ENCODE assay signal across 1 cellular context in the genomic region with DNA sequence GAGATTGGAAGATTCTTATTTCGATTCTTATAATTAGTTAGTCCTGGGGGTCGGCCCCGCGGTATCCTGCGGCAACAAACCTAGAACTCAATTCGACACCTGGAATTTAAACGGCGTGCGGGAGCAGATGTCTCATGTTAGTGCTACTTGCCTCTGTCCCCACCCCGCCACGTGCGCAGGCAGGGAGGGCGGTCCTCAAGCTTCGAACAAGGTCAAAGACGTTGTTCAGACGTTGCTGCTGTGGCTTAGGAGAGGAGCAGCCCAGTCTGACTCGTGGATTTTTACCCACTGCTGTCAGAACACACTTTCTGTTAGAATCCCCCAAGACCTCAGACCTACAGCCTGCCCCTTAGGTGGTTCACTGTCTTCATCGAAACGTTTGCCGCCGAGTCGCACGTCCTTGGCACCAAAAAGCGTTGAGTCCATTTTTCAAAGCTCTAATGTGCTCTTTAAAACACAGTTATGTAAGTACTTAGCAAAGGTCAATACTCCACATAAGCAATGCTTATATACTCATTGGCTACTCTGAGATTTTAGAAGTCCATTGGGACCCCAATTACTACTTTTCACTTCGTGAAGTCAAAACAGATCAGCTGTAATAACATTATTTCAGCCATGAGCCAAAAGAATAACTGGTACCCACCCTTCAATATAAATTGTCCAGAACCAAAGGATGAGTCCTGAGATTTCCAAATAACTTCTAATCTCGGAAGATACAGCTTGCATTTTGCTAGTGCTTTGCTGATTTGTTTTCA.
A peak's percentile ranks its signal among the peaks of the same experiment; 100 is the strongest.
TF ChIP-seq lines count a peak whose summit lies in the region.

No MANE protein-coding gene starts in this region.

TF ChIP-seq in K562, 482 proteins besides CTCF, POLR2A, EP300 and RAD21 (continued from another document and continues in another):
- TF ChIP-seq, protein P1, sequence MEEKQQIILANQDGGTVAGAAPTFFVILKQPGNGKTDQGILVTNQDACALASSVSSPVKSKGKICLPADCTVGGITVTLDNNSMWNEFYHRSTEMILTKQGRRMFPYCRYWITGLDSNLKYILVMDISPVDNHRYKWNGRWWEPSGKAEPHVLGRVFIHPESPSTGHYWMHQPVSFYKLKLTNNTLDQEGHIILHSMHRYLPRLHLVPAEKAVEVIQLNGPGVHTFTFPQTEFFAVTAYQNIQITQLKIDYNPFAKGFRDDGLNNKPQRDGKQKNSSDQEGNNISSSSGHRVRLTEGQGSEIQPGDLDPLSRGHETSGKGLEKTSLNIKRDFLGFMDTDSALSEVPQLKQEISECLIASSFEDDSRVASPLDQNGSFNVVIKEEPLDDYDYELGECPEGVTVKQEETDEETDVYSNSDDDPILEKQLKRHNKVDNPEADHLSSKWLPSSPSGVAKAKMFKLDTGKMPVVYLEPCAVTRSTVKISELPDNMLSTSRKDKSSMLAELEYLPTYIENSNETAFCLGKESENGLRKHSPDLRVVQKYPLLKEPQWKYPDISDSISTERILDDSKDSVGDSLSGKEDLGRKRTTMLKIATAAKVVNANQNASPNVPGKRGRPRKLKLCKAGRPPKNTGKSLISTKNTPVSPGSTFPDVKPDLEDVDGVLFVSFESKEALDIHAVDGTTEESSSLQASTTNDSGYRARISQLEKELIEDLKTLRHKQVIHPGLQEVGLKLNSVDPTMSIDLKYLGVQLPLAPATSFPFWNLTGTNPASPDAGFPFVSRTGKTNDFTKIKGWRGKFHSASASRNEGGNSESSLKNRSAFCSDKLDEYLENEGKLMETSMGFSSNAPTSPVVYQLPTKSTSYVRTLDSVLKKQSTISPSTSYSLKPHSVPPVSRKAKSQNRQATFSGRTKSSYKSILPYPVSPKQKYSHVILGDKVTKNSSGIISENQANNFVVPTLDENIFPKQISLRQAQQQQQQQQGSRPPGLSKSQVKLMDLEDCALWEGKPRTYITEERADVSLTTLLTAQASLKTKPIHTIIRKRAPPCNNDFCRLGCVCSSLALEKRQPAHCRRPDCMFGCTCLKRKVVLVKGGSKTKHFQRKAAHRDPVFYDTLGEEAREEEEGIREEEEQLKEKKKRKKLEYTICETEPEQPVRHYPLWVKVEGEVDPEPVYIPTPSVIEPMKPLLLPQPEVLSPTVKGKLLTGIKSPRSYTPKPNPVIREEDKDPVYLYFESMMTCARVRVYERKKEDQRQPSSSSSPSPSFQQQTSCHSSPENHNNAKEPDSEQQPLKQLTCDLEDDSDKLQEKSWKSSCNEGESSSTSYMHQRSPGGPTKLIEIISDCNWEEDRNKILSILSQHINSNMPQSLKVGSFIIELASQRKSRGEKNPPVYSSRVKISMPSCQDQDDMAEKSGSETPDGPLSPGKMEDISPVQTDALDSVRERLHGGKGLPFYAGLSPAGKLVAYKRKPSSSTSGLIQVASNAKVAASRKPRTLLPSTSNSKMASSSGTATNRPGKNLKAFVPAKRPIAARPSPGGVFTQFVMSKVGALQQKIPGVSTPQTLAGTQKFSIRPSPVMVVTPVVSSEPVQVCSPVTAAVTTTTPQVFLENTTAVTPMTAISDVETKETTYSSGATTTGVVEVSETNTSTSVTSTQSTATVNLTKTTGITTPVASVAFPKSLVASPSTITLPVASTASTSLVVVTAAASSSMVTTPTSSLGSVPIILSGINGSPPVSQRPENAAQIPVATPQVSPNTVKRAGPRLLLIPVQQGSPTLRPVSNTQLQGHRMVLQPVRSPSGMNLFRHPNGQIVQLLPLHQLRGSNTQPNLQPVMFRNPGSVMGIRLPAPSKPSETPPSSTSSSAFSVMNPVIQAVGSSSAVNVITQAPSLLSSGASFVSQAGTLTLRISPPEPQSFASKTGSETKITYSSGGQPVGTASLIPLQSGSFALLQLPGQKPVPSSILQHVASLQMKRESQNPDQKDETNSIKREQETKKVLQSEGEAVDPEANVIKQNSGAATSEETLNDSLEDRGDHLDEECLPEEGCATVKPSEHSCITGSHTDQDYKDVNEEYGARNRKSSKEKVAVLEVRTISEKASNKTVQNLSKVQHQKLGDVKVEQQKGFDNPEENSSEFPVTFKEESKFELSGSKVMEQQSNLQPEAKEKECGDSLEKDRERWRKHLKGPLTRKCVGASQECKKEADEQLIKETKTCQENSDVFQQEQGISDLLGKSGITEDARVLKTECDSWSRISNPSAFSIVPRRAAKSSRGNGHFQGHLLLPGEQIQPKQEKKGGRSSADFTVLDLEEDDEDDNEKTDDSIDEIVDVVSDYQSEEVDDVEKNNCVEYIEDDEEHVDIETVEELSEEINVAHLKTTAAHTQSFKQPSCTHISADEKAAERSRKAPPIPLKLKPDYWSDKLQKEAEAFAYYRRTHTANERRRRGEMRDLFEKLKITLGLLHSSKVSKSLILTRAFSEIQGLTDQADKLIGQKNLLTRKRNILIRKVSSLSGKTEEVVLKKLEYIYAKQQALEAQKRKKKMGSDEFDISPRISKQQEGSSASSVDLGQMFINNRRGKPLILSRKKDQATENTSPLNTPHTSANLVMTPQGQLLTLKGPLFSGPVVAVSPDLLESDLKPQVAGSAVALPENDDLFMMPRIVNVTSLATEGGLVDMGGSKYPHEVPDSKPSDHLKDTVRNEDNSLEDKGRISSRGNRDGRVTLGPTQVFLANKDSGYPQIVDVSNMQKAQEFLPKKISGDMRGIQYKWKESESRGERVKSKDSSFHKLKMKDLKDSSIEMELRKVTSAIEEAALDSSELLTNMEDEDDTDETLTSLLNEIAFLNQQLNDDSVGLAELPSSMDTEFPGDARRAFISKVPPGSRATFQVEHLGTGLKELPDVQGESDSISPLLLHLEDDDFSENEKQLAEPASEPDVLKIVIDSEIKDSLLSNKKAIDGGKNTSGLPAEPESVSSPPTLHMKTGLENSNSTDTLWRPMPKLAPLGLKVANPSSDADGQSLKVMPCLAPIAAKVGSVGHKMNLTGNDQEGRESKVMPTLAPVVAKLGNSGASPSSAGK (IDR thresholded peaks at IDR 0.05) = peak; percentile 100
- TF ChIP-seq ZNF124 (CRISPR knock-in tag; IDR thresholded peaks at IDR 0.05) = no peak
- peak in 1 of 2 experiments; percentile 4; a peak in 1 of 4 replicates for TF ChIP-seq TBL1XR1 (IDR thresholded peaks at IDR 0.05; ENCODE audit: low read length in 2 of 2)
- TF ChIP-seq, protein P2, sequence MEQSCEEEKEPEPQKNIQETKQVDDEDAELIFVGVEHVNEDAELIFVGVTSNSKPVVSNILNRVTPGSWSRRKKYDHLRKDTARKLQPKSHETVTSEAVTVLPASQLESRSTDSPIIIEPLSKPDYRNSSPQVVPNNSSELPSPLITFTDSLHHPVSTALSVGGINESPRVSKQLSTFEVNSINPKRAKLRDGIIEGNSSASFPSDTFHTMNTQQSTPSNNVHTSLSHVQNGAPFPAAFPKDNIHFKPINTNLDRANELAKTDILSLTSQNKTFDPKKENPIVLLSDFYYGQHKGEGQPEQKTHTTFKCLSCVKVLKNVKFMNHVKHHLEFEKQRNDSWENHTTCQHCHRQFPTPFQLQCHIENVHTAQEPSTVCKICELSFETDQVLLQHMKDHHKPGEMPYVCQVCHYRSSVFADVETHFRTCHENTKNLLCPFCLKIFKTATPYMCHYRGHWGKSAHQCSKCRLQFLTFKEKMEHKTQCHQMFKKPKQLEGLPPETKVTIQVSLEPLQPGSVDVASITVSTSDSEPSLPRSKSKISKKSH (CRISPR knock-in tag; IDR thresholded peaks at IDR 0.05) = no peak
- TF ChIP-seq ZNF311 (CRISPR knock-in tag; IDR thresholded peaks at IDR 0.05) = peak; percentile 75
- no peak for TF ChIP-seq NELFE (IDR thresholded peaks at IDR 0.05; ENCODE audit: insufficient read depth, insufficient read length)
- TF ChIP-seq ZNF24 (IDR thresholded peaks at IDR 0.05) = no peak; the same call in 1 of the 2 replicates
- no peak for TF ChIP-seq ZNF274 (IDR thresholded peaks at IDR 0.05; ENCODE audit: borderline replicate concordance, low read depth, low read length)
- TF ChIP-seq XRCC5 (IDR thresholded peaks at IDR 0.05; ENCODE audit: low read depth, low read length) = no peak
- TF ChIP-seq, protein P3, sequence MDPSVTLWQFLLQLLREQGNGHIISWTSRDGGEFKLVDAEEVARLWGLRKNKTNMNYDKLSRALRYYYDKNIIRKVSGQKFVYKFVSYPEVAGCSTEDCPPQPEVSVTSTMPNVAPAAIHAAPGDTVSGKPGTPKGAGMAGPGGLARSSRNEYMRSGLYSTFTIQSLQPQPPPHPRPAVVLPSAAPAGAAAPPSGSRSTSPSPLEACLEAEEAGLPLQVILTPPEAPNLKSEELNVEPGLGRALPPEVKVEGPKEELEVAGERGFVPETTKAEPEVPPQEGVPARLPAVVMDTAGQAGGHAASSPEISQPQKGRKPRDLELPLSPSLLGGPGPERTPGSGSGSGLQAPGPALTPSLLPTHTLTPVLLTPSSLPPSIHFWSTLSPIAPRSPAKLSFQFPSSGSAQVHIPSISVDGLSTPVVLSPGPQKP (CRISPR knock-in tag; IDR thresholded peaks at IDR 0.05) = no peak
- no peak for TF ChIP-seq ARID2 (IDR thresholded peaks at IDR 0.05)
- TF ChIP-seq CBX8 (IDR thresholded peaks at IDR 0.05; ENCODE audit: borderline replicate concordance, extremely low read depth, low read depth, low read length, poor library complexity, severe bottlenecking) = no peak
- TF ChIP-seq NCOA1 (IDR thresholded peaks at IDR 0.05; ENCODE audit: low read depth) = no peak; the same call in 1 of the 2 replicates
- no peak; the same call in 1 of the 2 replicates for TF ChIP-seq FOXJ3 (CRISPR knock-in tag; IDR thresholded peaks at IDR 0.05)
- TF ChIP-seq, protein P4, sequence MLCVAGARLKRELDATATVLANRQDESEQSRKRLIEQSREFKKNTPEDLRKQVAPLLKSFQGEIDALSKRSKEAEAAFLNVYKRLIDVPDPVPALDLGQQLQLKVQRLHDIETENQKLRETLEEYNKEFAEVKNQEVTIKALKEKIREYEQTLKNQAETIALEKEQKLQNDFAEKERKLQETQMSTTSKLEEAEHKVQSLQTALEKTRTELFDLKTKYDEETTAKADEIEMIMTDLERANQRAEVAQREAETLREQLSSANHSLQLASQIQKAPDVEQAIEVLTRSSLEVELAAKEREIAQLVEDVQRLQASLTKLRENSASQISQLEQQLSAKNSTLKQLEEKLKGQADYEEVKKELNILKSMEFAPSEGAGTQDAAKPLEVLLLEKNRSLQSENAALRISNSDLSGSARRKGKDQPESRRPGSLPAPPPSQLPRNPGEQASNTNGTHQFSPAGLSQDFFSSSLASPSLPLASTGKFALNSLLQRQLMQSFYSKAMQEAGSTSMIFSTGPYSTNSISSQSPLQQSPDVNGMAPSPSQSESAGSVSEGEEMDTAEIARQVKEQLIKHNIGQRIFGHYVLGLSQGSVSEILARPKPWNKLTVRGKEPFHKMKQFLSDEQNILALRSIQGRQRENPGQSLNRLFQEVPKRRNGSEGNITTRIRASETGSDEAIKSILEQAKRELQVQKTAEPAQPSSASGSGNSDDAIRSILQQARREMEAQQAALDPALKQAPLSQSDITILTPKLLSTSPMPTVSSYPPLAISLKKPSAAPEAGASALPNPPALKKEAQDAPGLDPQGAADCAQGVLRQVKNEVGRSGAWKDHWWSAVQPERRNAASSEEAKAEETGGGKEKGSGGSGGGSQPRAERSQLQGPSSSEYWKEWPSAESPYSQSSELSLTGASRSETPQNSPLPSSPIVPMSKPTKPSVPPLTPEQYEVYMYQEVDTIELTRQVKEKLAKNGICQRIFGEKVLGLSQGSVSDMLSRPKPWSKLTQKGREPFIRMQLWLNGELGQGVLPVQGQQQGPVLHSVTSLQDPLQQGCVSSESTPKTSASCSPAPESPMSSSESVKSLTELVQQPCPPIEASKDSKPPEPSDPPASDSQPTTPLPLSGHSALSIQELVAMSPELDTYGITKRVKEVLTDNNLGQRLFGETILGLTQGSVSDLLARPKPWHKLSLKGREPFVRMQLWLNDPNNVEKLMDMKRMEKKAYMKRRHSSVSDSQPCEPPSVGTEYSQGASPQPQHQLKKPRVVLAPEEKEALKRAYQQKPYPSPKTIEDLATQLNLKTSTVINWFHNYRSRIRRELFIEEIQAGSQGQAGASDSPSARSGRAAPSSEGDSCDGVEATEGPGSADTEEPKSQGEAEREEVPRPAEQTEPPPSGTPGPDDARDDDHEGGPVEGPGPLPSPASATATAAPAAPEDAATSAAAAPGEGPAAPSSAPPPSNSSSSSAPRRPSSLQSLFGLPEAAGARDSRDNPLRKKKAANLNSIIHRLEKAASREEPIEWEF (CRISPR knock-in tag; IDR thresholded peaks at IDR 0.05) = peak; percentile 80; the same call in 1 of the 2 replicates
- peak; percentile 35; the same call in 1 of the 2 replicates for TF ChIP-seq ZKSCAN8 (CRISPR knock-in tag; IDR thresholded peaks at IDR 0.05)
- TF ChIP-seq HDAC8 (tag; IDR thresholded peaks at IDR 0.05) = peak; percentile 91
- no peak for TF ChIP-seq POU5F1 (IDR thresholded peaks at IDR 0.05; ENCODE audit: borderline replicate concordance, low read depth, low read length, partially characterized antibody)
- no peak for TF ChIP-seq ZNF551 (CRISPR knock-in tag; IDR thresholded peaks at IDR 0.05)
- no peak for TF ChIP-seq HMGN3 (IDR thresholded peaks at IDR 0.05; ENCODE audit: borderline replicate concordance, extremely low read depth, insufficient read length, low read depth, low read length)
- TF ChIP-seq, protein P5, sequence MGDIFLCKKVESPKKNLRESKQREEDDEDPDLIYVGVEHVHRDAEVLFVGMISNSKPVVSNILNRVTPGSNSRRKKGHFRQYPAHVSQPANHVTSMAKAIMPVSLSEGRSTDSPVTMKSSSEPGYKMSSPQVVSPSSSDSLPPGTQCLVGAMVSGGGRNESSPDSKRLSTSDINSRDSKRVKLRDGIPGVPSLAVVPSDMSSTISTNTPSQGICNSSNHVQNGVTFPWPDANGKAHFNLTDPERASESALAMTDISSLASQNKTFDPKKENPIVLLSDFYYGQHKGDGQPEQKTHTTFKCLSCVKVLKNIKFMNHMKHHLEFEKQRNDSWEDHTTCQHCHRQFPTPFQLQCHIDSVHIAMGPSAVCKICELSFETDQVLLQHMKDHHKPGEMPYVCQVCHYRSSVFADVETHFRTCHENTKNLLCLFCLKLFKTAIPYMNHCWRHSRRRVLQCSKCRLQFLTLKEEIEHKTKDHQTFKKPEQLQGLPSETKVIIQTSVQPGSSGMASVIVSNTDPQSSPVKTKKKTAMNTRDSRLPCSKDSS (IDR thresholded peaks at IDR 0.05; ENCODE audit: low read depth, partially characterized antibody) = no peak
- peak in 1 of 2 experiments; percentile 30; a peak in 1 of 4 replicates for TF ChIP-seq FOXK2 (conservative IDR thresholded peaks at IDR 0.05 in 1 of 2, IDR thresholded peaks at IDR 0.05 in 1 of 2; ENCODE audit: low read depth in 2 of 2)
- TF ChIP-seq, protein P6, sequence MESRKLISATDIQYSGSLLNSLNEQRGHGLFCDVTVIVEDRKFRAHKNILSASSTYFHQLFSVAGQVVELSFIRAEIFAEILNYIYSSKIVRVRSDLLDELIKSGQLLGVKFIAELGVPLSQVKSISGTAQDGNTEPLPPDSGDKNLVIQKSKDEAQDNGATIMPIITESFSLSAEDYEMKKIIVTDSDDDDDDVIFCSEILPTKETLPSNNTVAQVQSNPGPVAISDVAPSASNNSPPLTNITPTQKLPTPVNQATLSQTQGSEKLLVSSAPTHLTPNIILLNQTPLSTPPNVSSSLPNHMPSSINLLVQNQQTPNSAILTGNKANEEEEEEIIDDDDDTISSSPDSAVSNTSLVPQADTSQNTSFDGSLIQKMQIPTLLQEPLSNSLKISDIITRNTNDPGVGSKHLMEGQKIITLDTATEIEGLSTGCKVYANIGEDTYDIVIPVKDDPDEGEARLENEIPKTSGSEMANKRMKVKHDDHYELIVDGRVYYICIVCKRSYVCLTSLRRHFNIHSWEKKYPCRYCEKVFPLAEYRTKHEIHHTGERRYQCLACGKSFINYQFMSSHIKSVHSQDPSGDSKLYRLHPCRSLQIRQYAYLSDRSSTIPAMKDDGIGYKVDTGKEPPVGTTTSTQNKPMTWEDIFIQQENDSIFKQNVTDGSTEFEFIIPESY (CRISPR knock-in tag; IDR thresholded peaks at IDR 0.05) = peak; percentile 94
